1 cellular context compared by ENCODE assay signal in genomic region chr4:57100979-57101629, GRCh38.
TF ChIP-seq lines count a peak whose summit lies in the region.

No MANE protein-coding gene starts in this region.

TF ChIP-seq in HepG2, 621 proteins besides CTCF, POLR2A, EP300 and RAD21 (continued from another document and continues in another):
- TF ChIP-seq HNF4A (CRISPR knock-in tag; IDR thresholded peaks at IDR 0.05) (peak; percentile 66), NR2F6 (IDR thresholded peaks at IDR 0.05) (peak; percentile 69), NR2F6 (CRISPR knock-in tag; IDR thresholded peaks at IDR 0.05) (peak; percentile 76), ZNF543 (CRISPR knock-in tag; IDR thresholded peaks at IDR 0.05) (no peak), ZGPAT (CRISPR knock-in tag; IDR thresholded peaks at IDR 0.05) (0 out of 2 replicates have a peak, but pooled peaks have one; percentile 20), GMEB2 (CRISPR knock-in tag; IDR thresholded peaks at IDR 0.05; ENCODE audit: low read depth) (no peak), SRSF9 (IDR thresholded peaks at IDR 0.05; ENCODE audit: borderline replicate concordance, insufficient read depth, low read depth, low read length, poor library complexity, severe bottlenecking) (no peak), CHD4 (IDR thresholded peaks at IDR 0.05; ENCODE audit: borderline replicate concordance, low read length) (no peak), STAG1 (CRISPR knock-in tag; IDR thresholded peaks at IDR 0.05) (no peak), ZNF709 (CRISPR knock-in tag; IDR thresholded peaks at IDR 0.05) (no peak), NFE2L1 (CRISPR knock-in tag; IDR thresholded peaks at IDR 0.05; ENCODE audit: borderline replicate concordance) (no peak), GTF3A (CRISPR knock-in tag; conservative IDR thresholded peaks at IDR 0.05) (no peak), ETV6 (CRISPR knock-in tag; conservative IDR thresholded peaks at IDR 0.05) (no peak), NR3C1 (CRISPR knock-in tag; IDR thresholded peaks at IDR 0.05) (no peak), ZMYM2 (CRISPR knock-in tag; IDR thresholded peaks at IDR 0.05) (peak; percentile 71; the same call in 1 of the 2 replicates), NR2F2 (IDR thresholded peaks at IDR 0.05; ENCODE audit: borderline replicate concordance, low read depth) (peak; percentile 52; the same call in 1 of the 2 replicates), HHEX (CRISPR knock-in tag; IDR thresholded peaks at IDR 0.05) (no peak), SNAPC2 (CRISPR knock-in tag; IDR thresholded peaks at IDR 0.05) (no peak), ZC3H13 (CRISPR knock-in tag; IDR thresholded peaks at IDR 0.05) (no peak), ATF2 (CRISPR knock-in tag; IDR thresholded peaks at IDR 0.05) (0 out of 2 replicates have a peak, but pooled peaks have one; percentile 18), JUN (CRISPR knock-in tag; IDR thresholded peaks at IDR 0.05) (no peak), ZNF24 (IDR thresholded peaks at IDR 0.05) (peak; percentile 78; the same call in 1 of the 2 replicates), AGO1 (IDR thresholded peaks at IDR 0.05; ENCODE audit: low read depth, low read length, poor library complexity, severe bottlenecking) (no peak), BCLAF1 (IDR thresholded peaks at IDR 0.05) (no peak), CENPX (CRISPR knock-in tag; IDR thresholded peaks at IDR 0.05) (no peak), MEIS1 (CRISPR knock-in tag; IDR thresholded peaks at IDR 0.05; ENCODE audit: borderline replicate concordance) (no peak), NR0B2 (CRISPR knock-in tag; IDR thresholded peaks at IDR 0.05) (no peak), FOXP4 (CRISPR knock-in tag; IDR thresholded peaks at IDR 0.05) (peak; percentile 73), ZNF556 (CRISPR knock-in tag; IDR thresholded peaks at IDR 0.05; ENCODE audit: borderline replicate concordance) (no peak), ZSCAN29 (CRISPR knock-in tag; conservative IDR thresholded peaks at IDR 0.05) (no peak), TARDBP (CRISPR knock-in tag; IDR thresholded peaks at IDR 0.05) (peak; percentile 47; the same call in 1 of the 2 replicates), HOXA3 (CRISPR knock-in tag; IDR thresholded peaks at IDR 0.05) (peak; percentile 35; the same call in 1 of the 2 replicates), PRDM10 (CRISPR knock-in tag; IDR thresholded peaks at IDR 0.05; ENCODE audit: low read depth) (no peak), HNRNPK (IDR thresholded peaks at IDR 0.05; ENCODE audit: low read depth, low read length, poor library complexity, severe bottlenecking) (no peak), ZSCAN5A (CRISPR knock-in tag; IDR thresholded peaks at IDR 0.05; ENCODE audit: borderline replicate concordance) (no peak), HDAC2 (CRISPR knock-in tag; IDR thresholded peaks at IDR 0.05) (peak; percentile 32; the same call in 1 of the 2 replicates), HMG20B (CRISPR knock-in tag; conservative IDR thresholded peaks at IDR 0.05) (0 out of 2 replicates have a peak, but pooled peaks have one; percentile 53), GZF1 (CRISPR knock-in tag; IDR thresholded peaks at IDR 0.05) (no peak), KDM2A (CRISPR knock-in tag; IDR thresholded peaks at IDR 0.05; ENCODE audit: borderline replicate concordance, low read depth) (no peak), MED1 (CRISPR knock-in tag; IDR thresholded peaks at IDR 0.05) (peak; percentile 50), TMF1 (CRISPR knock-in tag; IDR thresholded peaks at IDR 0.05; ENCODE audit: low read depth) (no peak), ZBTB20 (CRISPR knock-in tag; IDR thresholded peaks at IDR 0.05; ENCODE audit: borderline replicate concordance, low read depth) (0 out of 2 replicates have a peak, but pooled peaks have one; percentile 34), NR2F1 (CRISPR knock-in tag; IDR thresholded peaks at IDR 0.05) (peak in 1 of 2 experiments; percentile 81; a peak in 2 of 4 replicates), ZNF513 (CRISPR knock-in tag; conservative IDR thresholded peaks at IDR 0.05) (no peak), ZBTB1 (CRISPR knock-in tag; IDR thresholded peaks at IDR 0.05; ENCODE audit: borderline replicate concordance) (no peak), EHMT2 (IDR thresholded peaks at IDR 0.05; ENCODE audit: borderline replicate concordance, low read depth, low read length) (no peak), RXRA (CRISPR knock-in tag; IDR thresholded peaks at IDR 0.05) (peak; percentile 87; the same call in 1 of the 2 replicates), NCOA2 (CRISPR knock-in tag; IDR thresholded peaks at IDR 0.05) (peak; percentile 87), KLF6 (CRISPR knock-in tag; IDR thresholded peaks at IDR 0.05) (no peak), FOXA3 (CRISPR knock-in tag; IDR thresholded peaks at IDR 0.05) (peak; percentile 78), HOXD1 (CRISPR knock-in tag; IDR thresholded peaks at IDR 0.05) (0 out of 2 replicates have a peak, but pooled peaks have one; percentile 52), MIER2 (CRISPR knock-in tag; IDR thresholded peaks at IDR 0.05) (no peak), ZNF773 (CRISPR knock-in tag; IDR thresholded peaks at IDR 0.05; ENCODE audit: borderline replicate concordance) (no peak), CENPBD1 (CRISPR knock-in tag; IDR thresholded peaks at IDR 0.05; ENCODE audit: borderline replicate concordance, low read depth) (no peak)
